In the genomic region with DNA sequence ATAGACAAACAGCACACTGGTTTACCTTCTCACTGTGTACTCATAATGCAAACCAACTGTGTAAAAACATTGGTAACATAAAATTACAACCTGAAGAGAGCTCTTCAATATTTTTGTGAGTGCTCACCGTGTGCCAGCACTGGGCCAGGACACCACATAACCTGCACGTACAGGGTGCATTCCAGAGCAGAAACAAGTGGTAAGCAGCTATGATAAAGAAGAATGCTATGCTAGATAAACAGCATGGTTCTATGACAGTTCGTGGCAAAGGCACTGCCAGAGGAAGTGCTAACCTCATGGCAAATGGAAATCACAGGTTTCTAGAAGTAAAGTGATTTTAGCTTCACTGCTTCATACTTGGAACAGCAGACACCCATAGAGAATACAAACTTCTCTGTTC, we compare ENCODE assay signal across 15 cellular contexts.
A peak's percentile ranks its signal among the peaks of the same experiment; 100 is the strongest.
DNase-seq lines count a peak whose midpoint lies in the region; ATAC-seq, FAIRE-seq and TF ChIP-seq lines count a peak whose summit lies in the region.
"Had no signal": no experiment of that assay in that cellular context is flagged by ENCODE, and none has a peak within 500 bp of the region (broad histone marks: within the 10 kb centered on the region; RNA-seq: fewer than 3 reads in every experiment).

No MANE protein-coding gene starts in this region.

- H3K9me3 ChIP-seq in PC-3 (ENCODE audit: low read length) = no peaks in the 10 kb centered on the region
- H3K9me3 ChIP-seq: lower lobe of right lung had no signal

- no peaks in the 10 kb centered on the region for H3K9me2 ChIP-seq in PC-3 (replicated peaks; ENCODE audit: low read length)

- no peak for DNase-seq in Right ventricle myocardium superior
- no peak for DNase-seq in cardiac septum (ENCODE audit: low spot score)
- DNase-seq in PC-3 = peak; percentile 93
- DNase-seq in dorsolateral prefrontal cortex = no peak
- DNase-seq in GM12891 (ENCODE audit: insufficient read length, low spot score) = no peak
- no peak for DNase-seq in activated CD4-positive, alpha-beta T cell treated with anti-CD3 and anti-CD28 coated beads for 4 hours
- DNase-seq: activated CD4-positive, alpha-beta memory T cell treated with anti-CD3 and anti-CD28 coated beads, Interleukin-2, amount 10 ng/mL, durations not matched to agents 7 days and 5 days; GF-D8; lower lobe of right lung; naive thymus-derived CD4-positive, alpha-beta T cell; NCI-H2107; substantia nigra had no signal

- POLR2A ChIA-PET in PC-3 (lab: Charles Lee; ENCODE audit: unreplicated experiment) = no interaction called here

- no peaks in the 10 kb centered on the region for H3K27me3 ChIP-seq in PC-3 (ENCODE audit: low read length)
- peaks cover 0 to 39% (median 3%) of the 10 kb centered on the region in 45 donors for H3K27me3 ChIP-seq in dorsolateral prefrontal cortex

- peaks cover 10% of the 10 kb centered on the region for H3F3A ChIP-seq in PC-3 (ENCODE audit: low read length, unreplicated experiment)

- no peak overlapping the region for H2AFZ ChIP-seq in PC-3 (ENCODE audit: low read length)

- CTCF ChIA-PET in PC-3 (lab: Charles Lee) = interaction anchor here (0.5 to 1.7 kb wide), 6 partner anchors 9 to 482 kb away, joined by 3 to 15 read pairs (median 4); no protein-coding TSS in a partner anchor

- no peaks in the 10 kb centered on the region for H3K79me2 ChIP-seq in PC-3 (ENCODE audit: low read length)

- no TSS peak for BruUV-seq in PC-3 (replicated peaks; lab: Mats Ljungman, UMichigan)

- no peaks in the 10 kb centered on the region for H4K20me1 ChIP-seq in PC-3 (ENCODE audit: low read length)

- intact Hi-C loops in Right ventricle myocardium superior (cut with DNase I) (no loop called here), cardiac septum (cut with DNase I) (no loop called here), PC-3 (cut with micrococcal nuclease) (loop anchor here (1.0 kb wide), 2 partner anchors 24 to 29 kb away; no protein-coding TSS in a partner anchor), dorsolateral prefrontal cortex (cut with DNase I) (no loop called here)

- H3K4me2 ChIP-seq in PC-3 (ENCODE audit: low read length) = peak overlapping the region; percentile 74

- TF ChIP-seq POLR2A in GM12891 (IDR thresholded peaks at IDR 0.05; ENCODE audit: low read depth, low read length) = no peak

- peak overlapping the region; percentile 28 for H3K9ac ChIP-seq in PC-3 (ENCODE audit: low read length)

- FAIRE-seq in GM12891 (lab: Jason Lieb, UNC) = no peak
- FAIRE-seq: TTC549 had no signal

- H3K4me3 ChIP-seq in PC-3 (ENCODE audit: low read length) (peak overlapping the region; percentile 29; the same call in 1 of the 2 replicates), dorsolateral prefrontal cortex (no peak overlapping the region)
- H3K4me3 ChIP-seq: lower lobe of right lung had no signal

- H3K27ac ChIP-seq in PC-3 (ENCODE audit: low read length) (peak overlapping the region; percentile 74), dorsolateral prefrontal cortex (peak overlapping the region in 30 of 59 donors; percentile 1 to 72 (median 34)), temporal lobe (ENCODE audit: low read depth, low read length) (peak overlapping the region; percentile 27)
- H3K27ac ChIP-seq: lower lobe of right lung had no signal

- H3K4me1 ChIP-seq in PC-3 (ENCODE audit: insufficient read depth, low read length) = peaks cover 59% of the 10 kb centered on the region
- H3K4me1 ChIP-seq: lower lobe of right lung had no signal

- ATAC-seq in Right ventricle myocardium superior (ENCODE audit: poor library complexity) (peak; percentile 84), PC-3 (peak; percentile 79), HG03354 (IDR thresholded peaks at IDR 0.05; ENCODE audit: poor library complexity, severe bottlenecking, unreplicated experiment) (no peak)
- ATAC-seq: lower lobe of right lung; naive thymus-derived CD4-positive, alpha-beta T cell had no signal

- TF ChIP-seq CTCF in PC-3 (conservative IDR thresholded peaks at IDR 0.05; ENCODE audit: low read depth, low read length) (no peak), dorsolateral prefrontal cortex (IDR thresholded peaks at IDR 0.05 in 54 of 56, conservative IDR thresholded peaks at IDR 0.05 in 2 of 56; ENCODE audit: low read depth in 1 of 56, partially characterized antibody in 56 of 56) (no peak)

- H3K36me3 ChIP-seq in PC-3 (ENCODE audit: low read depth, low read length) = no peaks in the 10 kb centered on the region
- H3K36me3 ChIP-seq: lower lobe of right lung had no signal

TF ChIP-seq in GM12891, 5 proteins besides CTCF, POLR2A, EP300 and RAD21:
- TF ChIP-seq POU2F2 (IDR thresholded peaks at IDR 0.05; ENCODE audit: low read depth, low read length) (no peak), POLR2AphosphoS5 (IDR thresholded peaks at IDR 0.05; ENCODE audit: low read depth, low read length) (no peak), TAF1 (IDR thresholded peaks at IDR 0.05; ENCODE audit: low read depth, low read length) (no peak), PAX5 (IDR thresholded peaks at IDR 0.05; ENCODE audit: insufficient read depth, low read length, severe bottlenecking) (no peak)
